Comparison of ENCODE assay signal across 26 cellular contexts in the genomic region with DNA sequence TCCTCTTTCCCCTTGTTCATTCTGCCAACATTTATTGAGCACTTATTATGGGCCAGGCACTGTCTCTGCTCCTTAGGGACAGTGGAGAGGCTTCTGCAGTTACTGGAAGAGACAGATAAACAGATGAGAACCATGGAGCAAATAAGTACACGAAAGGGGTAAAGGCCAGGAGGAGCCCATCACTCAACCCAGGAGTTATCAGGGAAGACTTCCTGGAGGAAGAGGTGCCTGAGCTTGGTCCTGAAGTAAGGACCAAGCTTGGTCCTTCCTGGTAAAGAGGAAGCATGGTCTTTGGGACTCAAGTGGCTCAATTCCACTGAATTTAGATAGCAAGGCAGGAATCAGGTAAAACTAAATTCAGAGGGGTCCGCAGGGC. TPM values are rescaled to one million over a fixed set of nuclear protein-coding genes. Genes with fewer than 3 reads are reported as not detected.
DNase-seq lines count a peak whose midpoint lies in the region; TF ChIP-seq lines count a peak whose summit lies in the region.
"Had no signal": no experiment of that assay in that cellular context is flagged by ENCODE, and none has a peak within 500 bp of the region (broad histone marks: within the 10 kb centered on the region; RNA-seq: fewer than 3 reads in every experiment).

No MANE protein-coding gene starts in this region.

- TF ChIP-seq CTCF in ascending aorta (IDR thresholded peaks at IDR 0.05) (no peak), transverse colon (IDR thresholded peaks at IDR 0.05) (no peak)

- DNase-seq in T-helper 2 cell treated with Interferon-gamma antibody and Interleukin-4, amounts not matched to agents 5 μg/mL and 100 μg/mL, for 36 hours (ENCODE audit: low spot score) = no peak
- DNase-seq in T-helper 2 cell = no peak
- DNase-seq in ascending aorta (ENCODE audit: low spot score in 2 of 2) = no peak
- DNase-seq in transverse colon = no peak
- DNase-seq in SIG-M5 (lab: John Stamatoyannopoulos, UW) = no peak
- DNase-seq in stimulated activated CD4-positive, alpha-beta T cell treated with anti-CD3 and anti-CD28 coated beads, Interleukin-1b, Interleukin-23, amount 100 ng/mL, for 48 hours = no peak
- DNase-seq in D341Med (ENCODE audit: low spot score) = no peak
- DNase-seq: 8988T; activated CD4-positive, alpha-beta T cell treated with anti-CD3 and anti-CD28 coated beads, Interleukin-2, amount 50 U/mL, for 48 hours; activated T-cell treated with anti-CD3 and anti-CD28 coated beads, Interleukin-2, amount 50 U/mL, for 48 hours; DMS153; GDM1; H9; left cardiac atrium; NCI-H1436 treated with DMSO at 0.1 percent for 48 hours; NCI-H2171 treated with DMSO at 0.1 percent for 48 hours; NCI-H526 treated with DMSO at 0.1 percent for 48 hours had no signal

- H3K27me3 ChIP-seq in ascending aorta (no peaks in the 10 kb centered on the region), muscle layer of duodenum (ENCODE audit: low read depth, low read length) (no peaks in the 10 kb centered on the region), transverse colon (no peaks in the 10 kb centered on the region)
- H3K27me3 ChIP-seq: right atrium auricular region had no signal

- peaks cover 32% of the 10 kb centered on the region for H3K4me1 Mint-ChIP-seq in T-helper 2 cell treated with Interferon-gamma antibody and Interleukin-4, amounts not matched to agents 5 μg/mL and 100 μg/mL, for 36 hours (ENCODE audit: low read depth)

- TF ChIP-seq POLR2A in transverse colon (IDR thresholded peaks at IDR 0.05) = no peak

- TF ChIP-seq EP300 in transverse colon (IDR thresholded peaks at IDR 0.05; ENCODE audit: low read depth) = no peak

- intact Hi-C loops in ascending aorta (cut with DNase I) = loop anchor here (2.0 kb wide), 1 partner anchor 66 kb away; a partner anchor contains a TSS
- intact Hi-C loops in transverse colon (cut with DNase I; ENCODE audit: low total_unique reads) = loop anchor here (10.0 kb wide), 1 partner anchor 60 kb away; no protein-coding TSS in a partner anchor

- H3K27ac ChIP-seq in ascending aorta (peak overlapping the region; percentile 87 to 91), muscle layer of duodenum (ENCODE audit: low read length) (peak overlapping the region; percentile 97), transverse colon (peak overlapping the region; percentile 78 to 89 (median 88))
- H3K27ac ChIP-seq: BLaER1 treated with 17β-estradiol and CSF1 and Interleukin-3, amounts not matched to agents 10 nM and 100 nM; epithelial cell of prostate; neutrophil; right atrium auricular region had no signal

- no peak overlapping the region for H3K4me3 Mint-ChIP-seq in T-helper 2 cell treated with Interferon-gamma antibody and Interleukin-4, amounts not matched to agents 5 μg/mL and 100 μg/mL, for 36 hours
- H3K4me3 Mint-ChIP-seq: H9; stimulated activated memory B cell treated with anti-CD40 and anti-IgM and Interleukin-4, amounts not matched to agents 10 μg/mL and 1 μg/mL and 100 μg/mL, for 72 hours had no signal

- no peaks in the 10 kb centered on the region for H3K36me3 Mint-ChIP-seq in T-helper 2 cell treated with Interferon-gamma antibody and Interleukin-4, amounts not matched to agents 5 μg/mL and 100 μg/mL, for 36 hours (ENCODE audit: low read depth)
- H3K36me3 Mint-ChIP-seq: stimulated activated memory B cell treated with anti-CD40 and anti-IgM and Interleukin-4, amounts not matched to agents 10 μg/mL and 1 μg/mL and 100 μg/mL, for 72 hours had no signal

- H3K4me3 ChIP-seq in ascending aorta (peak overlapping the region; percentile 24 to 65), muscle layer of duodenum (ENCODE audit: low read depth in 1 of 2, low read length in 2 of 2) (peak overlapping the region; percentile 63 to 87), transverse colon (peak overlapping the region; percentile 20 to 42 (median 34))
- H3K4me3 ChIP-seq: BLaER1 treated with 17β-estradiol and CSF1 and Interleukin-3, amounts not matched to agents 10 nM and 100 nM; GM12878; right atrium auricular region had no signal

- in situ Hi-C loops in transverse colon (cut with MboI; ENCODE audit: low pct_ligation_motif_present in 1 of 4, low pct_unique_long_range_greater_than_20kb in 1 of 4, low sequenced_read_pairs in 3 of 4) = no loop called here

- H3K27me3 Mint-ChIP-seq in T-helper 2 cell treated with Interferon-gamma antibody and Interleukin-4, amounts not matched to agents 5 μg/mL and 100 μg/mL, for 36 hours (ENCODE audit: low read depth) = no peaks in the 10 kb centered on the region
- H3K27me3 Mint-ChIP-seq: stimulated activated memory B cell treated with anti-CD40 and anti-IgM and Interleukin-4, amounts not matched to agents 10 μg/mL and 1 μg/mL and 100 μg/mL, for 72 hours had no signal

- H3K9me3 ChIP-seq in ascending aorta (no peaks in the 10 kb centered on the region), muscle layer of duodenum (ENCODE audit: control insufficient read depth in 1 of 2, low read length in 2 of 2) (no peaks in the 10 kb centered on the region), transverse colon (no peaks in the 10 kb centered on the region)
- H3K9me3 ChIP-seq: BLaER1 treated with 17β-estradiol and CSF1 and Interleukin-3, amounts not matched to agents 10 nM and 100 nM; neutrophil; right atrium auricular region had no signal

- peak overlapping the region; percentile 24 for H3K27ac Mint-ChIP-seq in T-helper 2 cell treated with Interferon-gamma antibody and Interleukin-4, amounts not matched to agents 5 μg/mL and 100 μg/mL, for 36 hours
- H3K27ac Mint-ChIP-seq: stimulated activated memory B cell treated with anti-CD40 and anti-IgM and Interleukin-4, amounts not matched to agents 10 μg/mL and 1 μg/mL and 100 μg/mL, for 72 hours had no signal

- H3K9me3 Mint-ChIP-seq in T-helper 2 cell treated with Interferon-gamma antibody and Interleukin-4, amounts not matched to agents 5 μg/mL and 100 μg/mL, for 36 hours = no peaks in the 10 kb centered on the region
- H3K9me3 Mint-ChIP-seq: H9; stimulated activated memory B cell treated with anti-CD40 and anti-IgM and Interleukin-4, amounts not matched to agents 10 μg/mL and 1 μg/mL and 100 μg/mL, for 72 hours had no signal

- 76% methylated on average over 2 of the region's 2 CpGs; no CpG with 5 or more reads in 1 of the 2 donors for WGBS in transverse colon (ENCODE audit: low coverage in 1 of 2), 2 donors

- no peaks in the 10 kb centered on the region for H3K36me3 ChIP-seq in ascending aorta
- H3K36me3 ChIP-seq in muscle layer of duodenum (ENCODE audit: control insufficient read depth in 1 of 2, insufficient read depth in 2 of 2, low read length in 2 of 2) = peaks cover 3 to 17% of the 10 kb centered on the region in 2 donors
- H3K36me3 ChIP-seq in transverse colon = no peaks in the 10 kb centered on the region
- H3K36me3 ChIP-seq: BLaER1 treated with 17β-estradiol and CSF1 and Interleukin-3, amounts not matched to agents 10 nM and 100 nM; neutrophil; right atrium auricular region had no signal

- H3K4me1 ChIP-seq in ascending aorta (peaks cover 5 to 14% of the 10 kb centered on the region in 2 donors), muscle layer of duodenum (ENCODE audit: control insufficient read depth in 1 of 2, insufficient read depth in 2 of 2, low read length in 2 of 2) (peaks cover 4 to 11% of the 10 kb centered on the region in 2 donors), transverse colon (peaks cover 0 to 7% (median 0%) of the 10 kb centered on the region in 4 donors)
- H3K4me1 ChIP-seq: right atrium auricular region had no signal

RNA-seq across cellular contexts. Expression of a gene that starts 1.7 kb away (rescaled TPM):
- total RNA-seq in ascending aorta (134 TPM), transverse colon (1,000 to 10,000 TPM in 1 of 4 donors, 100 to 1,000 TPM in 3; 394 to 3,499 (median 729) TPM)
- total RNA-seq: bronchial epithelial cell, dermis microvascular lymphatic vessel endothelial cell had no signal

RNA-seq across cellular contexts. Expression of a gene that starts 32.2 kb away (rescaled TPM):
- total RNA-seq in ascending aorta (79.7 TPM), transverse colon (10 to 100 TPM; 27.3 to 49.7 (median 40.3) TPM)
